Comparison of ENCODE assay signal across 16 cellular contexts in the genomic region with DNA sequence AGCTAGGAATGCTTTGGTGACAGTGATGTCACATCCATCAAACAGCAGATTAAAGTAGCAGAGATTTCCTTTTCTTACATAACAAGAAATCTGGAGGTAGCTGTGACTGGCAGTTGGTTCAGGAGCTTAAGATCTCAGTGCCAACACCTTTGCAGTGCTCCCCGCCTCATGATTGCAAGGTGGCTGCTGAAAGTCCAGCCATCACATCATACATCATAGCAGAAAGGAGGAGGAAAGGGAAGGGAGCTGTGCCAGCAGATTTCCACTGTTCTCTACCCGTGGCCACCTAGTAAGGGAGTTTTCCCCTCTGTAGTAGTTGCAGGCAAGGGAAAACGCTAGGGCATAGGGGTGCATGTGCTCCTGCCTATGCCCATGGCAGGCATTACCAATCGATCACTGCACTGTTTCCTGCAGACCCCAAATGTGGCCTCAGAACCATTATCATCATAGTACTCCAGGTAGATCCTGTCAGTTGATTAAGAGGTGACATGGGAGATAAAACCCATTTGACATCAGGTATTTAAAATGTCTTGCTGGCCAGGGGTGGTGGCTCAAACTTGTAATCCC. TPM values are rescaled to one million over a fixed set of nuclear protein-coding genes. Genes with fewer than 3 reads are reported as not detected.
A peak's percentile ranks its signal among the peaks of the same experiment; 100 is the strongest.
DNase-seq lines count a peak whose midpoint lies in the region; FAIRE-seq and TF ChIP-seq lines count a peak whose summit lies in the region.
"Had no signal": no experiment of that assay in that cellular context is flagged by ENCODE, and none has a peak within 500 bp of the region (broad histone marks: within the 10 kb centered on the region; RNA-seq: fewer than 3 reads in every experiment).

No MANE protein-coding gene starts in this region.

- POLR2A ChIA-PET in HEK293 (lab: Yijun Ruan, JAX) (no interaction called here), H1 (lab: Charles Lee; ENCODE audit: partially characterized antibody) (interaction anchor here (1.1 kb wide), 1 partner anchor 10 kb away, joined by 3 read pairs; no protein-coding TSS in a partner anchor)

- no peak for TF ChIP-seq POLR2A in H1 (IDR thresholded peaks at IDR 0.05; ENCODE audit: control extremely low read depth in 1 of 2, low read depth in 2 of 2, low read length in 2 of 2)

- WGBS in H1 (ENCODE audit: extremely low coverage in 1 of 2, insufficient coverage in 1 of 2, insufficient read length in 1 of 2, insufficient replicate concordance in 2 of 2, low coverage in 1 of 2, low lambda C conversion rate in 2 of 2, missing lambda C conversion rate in 1 of 2), 2 experiments = 79% methylated on average over 4 of the region's 4 CpGs; no CpG with 5 or more reads in 1 of the 2 experiments

- H3K79me1 ChIP-seq in H1 (ENCODE audit: low read depth, low read length) = no peaks in the 10 kb centered on the region

- no peak overlapping the region for H4K5ac ChIP-seq in H1 (ENCODE audit: insufficient read length, low read depth, low read length)

- H2AK5ac ChIP-seq in H1 (ENCODE audit: low read depth, low read length) = no peak overlapping the region

- H3K27ac ChIP-seq in HEK293 (ENCODE audit: extremely low read depth, low read depth, low read length) (no peak overlapping the region), angular gyrus (ENCODE audit: low read depth, low read length) (peak overlapping the region; percentile 88), H1 (ENCODE audit: low read depth, low read length) (no peak overlapping the region)

- no peak overlapping the region for H2AFZ ChIP-seq in H1 (ENCODE audit: low read length)

- no peak overlapping the region for H2BK12ac ChIP-seq in H1 (ENCODE audit: low read depth, low read length)

- peaks cover 0 to 4% of the 10 kb centered on the region in 2 experiments; a peak in 1 of 3 replicates for H3K36me3 ChIP-seq in HEK293 (ENCODE audit: control insufficient read depth in 2 of 2, insufficient read depth in 1 of 2, low read length in 2 of 2)
- H3K36me3 ChIP-seq in H1 (ENCODE audit: control insufficient read depth in 2 of 4, insufficient read depth in 4 of 4, low read length in 3 of 4) = peaks cover 0 to 18% (median 1%) of the 10 kb centered on the region in 4 experiments; a peak in 4 of 8 replicates

- no peak overlapping the region for H3K18ac ChIP-seq in H1 (ENCODE audit: extremely low read depth, low read length)

- no peak overlapping the region for H3K14ac ChIP-seq in H1 (ENCODE audit: insufficient read length)

- no peak for FAIRE-seq in H1 (lab: Jason Lieb, UNC)
- FAIRE-seq: A204.1, GM12891, H54 had no signal

- no peaks in the 10 kb centered on the region for H4K20me1 ChIP-seq in H1 (replicated peaks in 1 of 2; ENCODE audit: control insufficient read depth in 1 of 2, insufficient read depth in 2 of 2, low read length in 2 of 2)

- no peak for DNase-seq in H1 (ENCODE audit: low read depth in 1 of 2, low spot score in 2 of 2)
- DNase-seq in posterior vena cava (ENCODE audit: low spot score) = peak; percentile 20
- no peak for DNase-seq in NCI-H748 treated with DMSO at 0.1 percent for 48 hours (lab: John Stamatoyannopoulos, UW)
- DNase-seq in activated CD8-positive, alpha-beta memory T cell treated with anti-CD3 and anti-CD28 coated beads, Interleukin-2, amount 50 U/mL, for 4 hours = no peak
- DNase-seq in NCI-H1436 (lab: John Stamatoyannopoulos, UW) = no peak
- DNase-seq: C1 segment of cervical spinal cord; Calu3; CD4-positive, alpha-beta T cell; DMS 273 treated with DMSO at 0.1 percent for 48 hours; DMS79 had no signal

- no peaks in the 10 kb centered on the region; the same call in 1 of the 2 replicates for H3K23me2 ChIP-seq in H1 (ENCODE audit: low read depth, low read length)

- CTCF ChIA-PET in HEK293 (lab: Yijun Ruan, JAX) = interaction anchor here (8.5 kb wide), 1 partner anchor 189 kb away, joined by 58 read pairs; no protein-coding TSS in a partner anchor
- CTCF ChIA-PET in H1 (lab: Charles Lee; ENCODE audit: partially characterized antibody) = interaction anchor here (1.0 to 5.1 kb wide), 6 partner anchors 9 to 189 kb away, joined by 3 to 26 read pairs (median 10); no protein-coding TSS in a partner anchor

- no peak overlapping the region for H3K23ac ChIP-seq in H1 (ENCODE audit: insufficient read length)

- H3K9ac ChIP-seq in H1 (replicated peaks in 1 of 4; ENCODE audit: extremely low read depth in 1 of 4, low read depth in 3 of 4, low read length in 3 of 4) = no peak overlapping the region

- no peak for TF ChIP-seq RAD21 in H1 (IDR thresholded peaks at IDR 0.05 in 1 of 2, conservative IDR thresholded peaks at IDR 0.05 in 1 of 2; ENCODE audit: low read depth in 2 of 2, low read length in 2 of 2)

- no peaks in the 10 kb centered on the region for H3K79me2 ChIP-seq in H1 (ENCODE audit: control insufficient read depth in 1 of 2, insufficient read depth in 2 of 2, low read length in 2 of 2)

- no peak overlapping the region for H4K8ac ChIP-seq in H1 (ENCODE audit: extremely low read depth, insufficient read depth, low read length)

- H3K4me3 ChIP-seq in HEK293 (ENCODE audit: low read depth, low read length) (no peak overlapping the region), H1 (ENCODE audit: extremely low read depth in 1 of 4, insufficient read depth in 2 of 4, low read depth in 3 of 4, low read length in 4 of 4) (no peak overlapping the region)

- H3K9me3 ChIP-seq in HEK293 (ENCODE audit: control insufficient read depth, insufficient read depth, low read depth, low read length) (no peaks in the 10 kb centered on the region), H1 (ENCODE audit: insufficient read depth in 2 of 2, low read depth in 1 of 2, low read length in 1 of 2) (no peaks in the 10 kb centered on the region)

- no peak for TF ChIP-seq CTCF in HEK293 (tag by site-specific recombination; IDR thresholded peaks at IDR 0.05)
- TF ChIP-seq CTCF in H1 (IDR thresholded peaks at IDR 0.05; ENCODE audit: control extremely low read depth in 1 of 3, insufficient read depth in 1 of 3, low read depth in 1 of 3, low read length in 3 of 3) = no peak

- H4K91ac ChIP-seq in H1 (replicated peaks; ENCODE audit: insufficient read length, low read length) = no peak overlapping the region

- intact Hi-C loops in posterior vena cava (cut with DNase I) = loop anchor here in 1 of 2 donors (10.0 kb wide), 2 partner anchors 331 to 531 kb away; a partner anchor contains a TSS

- H2BK15ac ChIP-seq in H1 (ENCODE audit: low read length) = no peak overlapping the region

- no peak overlapping the region for H2BK20ac ChIP-seq in H1 (ENCODE audit: low read length)

- H2BK120ac ChIP-seq in H1 (replicated peaks; ENCODE audit: low read depth, low read length) = no peak overlapping the region

- H3K4me2 ChIP-seq in H1 (ENCODE audit: insufficient read depth in 1 of 2, low read depth in 2 of 2, low read length in 2 of 2) = no peak overlapping the region

- no peak overlapping the region for H3K4ac ChIP-seq in H1 (replicated peaks; ENCODE audit: insufficient read length, low read depth, low read length)

- no peak overlapping the region for H2BK5ac ChIP-seq in H1 (ENCODE audit: low read depth, low read length)

- no peak for TF ChIP-seq EP300 in H1 (IDR thresholded peaks at IDR 0.05; ENCODE audit: borderline replicate concordance in 1 of 2, low read depth in 2 of 2, low read length in 2 of 2)

- H3K27me3 ChIP-seq in H1 (replicated peaks in 1 of 4; ENCODE audit: control insufficient read depth in 3 of 4, extremely low read depth in 1 of 4, insufficient read depth in 3 of 4, low read length in 3 of 4) = no peaks in the 10 kb centered on the region

- H3K4me1 ChIP-seq in HEK293 (ENCODE audit: control insufficient read depth, insufficient read depth, low read length) = no peaks in the 10 kb centered on the region
- peaks cover 0 to 4% (median 0%) of the 10 kb centered on the region in 4 experiments; a peak in 1 of 7 replicates for H3K4me1 ChIP-seq in H1 (replicated peaks in 1 of 4; ENCODE audit: control insufficient read depth in 3 of 4, insufficient read depth in 4 of 4, low read length in 3 of 4)

- no peak overlapping the region for H3K56ac ChIP-seq in H1 (replicated peaks; ENCODE audit: insufficient read length, low read depth, low read length)

TF ChIP-seq in HEK293, 187 proteins besides CTCF, POLR2A, EP300 and RAD21:
- TF ChIP-seq ZNF514 (tag by site-specific recombination; IDR thresholded peaks at IDR 0.05) = no peak
- peak; percentile 47; the same call in 1 of the 2 replicates for TF ChIP-seq ZBTB17 (tag by site-specific recombination; IDR thresholded peaks at IDR 0.05)

TF ChIP-seq in H1, 55 proteins besides CTCF, POLR2A, EP300 and RAD21 (continues in another document):
- TF ChIP-seq KDM1A (IDR thresholded peaks at IDR 0.05; ENCODE audit: borderline replicate concordance, low read length) (peak; percentile 72; the same call in 1 of the 2 replicates), CREB1 (IDR thresholded peaks at IDR 0.05) (no peak)

RNA-seq across cellular contexts. Expression of a gene that starts 57.9 kb away (rescaled TPM):
- total RNA-seq in H1 (2021; fragmentation: NEBNext Ultra II Directional; extraction: Animal tissue kit (Norgen Biotek cat#: 25700)) = 45.4 and 46.5 TPM in 2 replicates
- polyA plus RNA-seq in H1 (2011; rRNA removed) = 27.4 and 34.9 TPM in 2 replicates
- 25.8 TPM for polyA plus RNA-seq in H1 (2011; cell fraction: cytosol; rRNA removed)
- 57.6 TPM for polyA plus RNA-seq in H1 (2011; cell fraction: nucleus; rRNA removed)
- polyA plus RNA-seq in H1 (2012, experiment 1 of 2) = 40.0 to 48.4 TPM (median 43.5 TPM) in 4 replicates
- polyA plus RNA-seq in H1 (2012, experiment 2 of 2) = 25.8 TPM
- polyA plus RNA-seq in H1 (2013, experiment 1 of 2) = 40.2 TPM
- polyA plus RNA-seq in H1 (2013, experiment 2 of 2) = 35.9 TPM
- 23.6 and 31.2 TPM in 2 replicates for polyA minus RNA-seq in H1 (2011; rRNA and poly(A)+ RNA removed)
- polyA minus RNA-seq in H1 (2011; cell fraction: cytosol; rRNA and poly(A)+ RNA removed) = 26.9 TPM
- polyA minus RNA-seq in H1 (2011; cell fraction: nucleus; rRNA and poly(A)+ RNA removed) = 27.7 TPM
- 10 to 100 TPM; 14.7 to 17.0 TPM for total RNA-seq in posterior vena cava
- polyA plus RNA-seq: IgD-negative memory B cell had no signal
